Comparison of ENCODE assay signal across 14 cellular contexts in the genomic region with DNA sequence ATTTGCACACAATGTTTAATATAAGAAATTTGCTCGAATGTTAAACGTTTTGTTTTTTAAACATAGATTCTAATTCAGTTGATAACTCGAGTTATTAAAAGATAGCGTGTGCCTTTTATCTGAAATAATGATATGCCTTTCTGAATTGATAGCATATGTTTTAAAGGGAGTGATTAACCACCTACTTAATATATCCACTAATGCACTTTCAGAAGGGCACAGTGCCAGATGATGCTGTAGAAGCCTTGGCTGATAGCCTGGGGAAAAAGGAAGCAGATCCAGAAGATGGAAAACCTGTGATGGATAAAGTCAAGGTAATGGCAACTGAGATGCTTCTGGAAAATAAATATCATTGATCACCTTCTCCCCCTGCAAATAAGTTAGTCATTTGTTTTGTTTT. TPM values are rescaled to one million over a fixed set of nuclear protein-coding genes. Genes with fewer than 3 reads are reported as not detected.
DNase-seq lines count a peak whose midpoint lies in the region; ATAC-seq and TF ChIP-seq lines count a peak whose summit lies in the region.
"Had no signal": no experiment of that assay in that cellular context is flagged by ENCODE, and none has a peak within 500 bp of the region (broad histone marks: within the 10 kb centered on the region; RNA-seq: fewer than 3 reads in every experiment).

No MANE protein-coding gene starts in this region.

- H3K9me3 Mint-ChIP-seq in natural killer cell, result no peaks in the 10 kb centered on the region
- H3K9me3 Mint-ChIP-seq in natural killer cell treated with Interleukin-12 subunit alpha and Interleukin-12 subunit beta and Interleukin-15 and Interleukin-18, amount 100 ng/mL, for 72 hours, result no peaks in the 10 kb centered on the region
- H3K9me3 Mint-ChIP-seq in stimulated activated memory B cell treated with anti-CD40 and anti-IgM and Interleukin-4, amounts not matched to agents 10 μg/mL and 1 μg/mL and 100 μg/mL, for 72 hours, result no peaks in the 10 kb centered on the region
- H3K9me3 Mint-ChIP-seq: GM23338 had no signal

- peaks cover 0 to 9% of the 10 kb centered on the region in 2 donors for H3K4me1 Mint-ChIP-seq in natural killer cell
- H3K4me1 Mint-ChIP-seq in natural killer cell treated with Interleukin-12 subunit alpha and Interleukin-12 subunit beta and Interleukin-15 and Interleukin-18, amount 100 ng/mL, for 72 hours (ENCODE audit: low read depth in 2 of 2), result no peaks in the 10 kb centered on the region
- H3K4me1 Mint-ChIP-seq in stimulated activated memory B cell treated with anti-CD40 and anti-IgM and Interleukin-4, amounts not matched to agents 10 μg/mL and 1 μg/mL and 100 μg/mL, for 72 hours, result no peaks in the 10 kb centered on the region
- H3K4me1 Mint-ChIP-seq: GM23338 had no signal

- no peak for ATAC-seq in natural killer cell
- ATAC-seq in natural killer cell treated with Interleukin-12 subunit alpha and Interleukin-12 subunit beta and Interleukin-15 and Interleukin-18, amount 100 ng/mL, for 72 hours, result no peak
- no peak for ATAC-seq in stimulated activated memory B cell treated with anti-CD40 and anti-IgM and Interleukin-4, amounts not matched to agents 10 μg/mL and 1 μg/mL and 100 μg/mL, for 72 hours
- ATAC-seq in GM21576 (IDR thresholded peaks at IDR 0.05; ENCODE audit: unreplicated experiment), result no peak
- ATAC-seq: GM23338 had no signal

- peaks cover 35% of the 10 kb centered on the region for H3K36me3 Mint-ChIP-seq in natural killer cell
- H3K36me3 Mint-ChIP-seq in natural killer cell treated with Interleukin-12 subunit alpha and Interleukin-12 subunit beta and Interleukin-15 and Interleukin-18, amount 100 ng/mL, for 72 hours, result peaks cover 6% of the 10 kb centered on the region
- peaks cover 60% of the 10 kb centered on the region for H3K36me3 Mint-ChIP-seq in stimulated activated memory B cell treated with anti-CD40 and anti-IgM and Interleukin-4, amounts not matched to agents 10 μg/mL and 1 μg/mL and 100 μg/mL, for 72 hours

- no peaks in the 10 kb centered on the region for H3K27me3 Mint-ChIP-seq in natural killer cell (ENCODE audit: low read depth in 2 of 2)
- H3K27me3 Mint-ChIP-seq in natural killer cell treated with Interleukin-12 subunit alpha and Interleukin-12 subunit beta and Interleukin-15 and Interleukin-18, amount 100 ng/mL, for 72 hours, result no peaks in the 10 kb centered on the region
- no peaks in the 10 kb centered on the region for H3K27me3 Mint-ChIP-seq in stimulated activated memory B cell treated with anti-CD40 and anti-IgM and Interleukin-4, amounts not matched to agents 10 μg/mL and 1 μg/mL and 100 μg/mL, for 72 hours

- peak overlapping the region; percentile 31 to 55 for H3K27ac Mint-ChIP-seq in natural killer cell
- no peak overlapping the region for H3K27ac Mint-ChIP-seq in natural killer cell treated with Interleukin-12 subunit alpha and Interleukin-12 subunit beta and Interleukin-15 and Interleukin-18, amount 100 ng/mL, for 72 hours
- peak overlapping the region; percentile 46 for H3K27ac Mint-ChIP-seq in stimulated activated memory B cell treated with anti-CD40 and anti-IgM and Interleukin-4, amounts not matched to agents 10 μg/mL and 1 μg/mL and 100 μg/mL, for 72 hours
- H3K27ac Mint-ChIP-seq: GM23338 had no signal

- intact Hi-C loops in natural killer cell (cut with micrococcal nuclease) (loop anchor here (10.0 kb wide), 1 partner anchor 261 kb away; no protein-coding TSS in a partner anchor), head of caudate nucleus (cut with DNase I) (loop anchor here (5.0 to 10.0 kb wide), 3 partner anchors 51 to 408 kb away; a partner anchor contains a TSS)

- H3K4me3 Mint-ChIP-seq in natural killer cell, result no peak overlapping the region
- no peak overlapping the region for H3K4me3 Mint-ChIP-seq in natural killer cell treated with Interleukin-12 subunit alpha and Interleukin-12 subunit beta and Interleukin-15 and Interleukin-18, amount 100 ng/mL, for 72 hours
- H3K4me3 Mint-ChIP-seq in stimulated activated memory B cell treated with anti-CD40 and anti-IgM and Interleukin-4, amounts not matched to agents 10 μg/mL and 1 μg/mL and 100 μg/mL, for 72 hours, result no peak overlapping the region
- H3K4me3 Mint-ChIP-seq: GM23338 had no signal

- no peak for DNase-seq in natural killer cell
- DNase-seq in natural killer cell treated with Interleukin-12 subunit alpha and Interleukin-12 subunit beta and Interleukin-15 and Interleukin-18, amount 100 ng/mL, for 72 hours (ENCODE audit: low spot score), result no peak
- DNase-seq in NCI-H1694 treated with DMSO at 0.1 percent for 48 hours (lab: John Stamatoyannopoulos, UW), result peak; percentile 60
- no peak for DNase-seq in NCI-H526 treated with DMSO at 0.1 percent for 48 hours (lab: John Stamatoyannopoulos, UW)
- DNase-seq in head of caudate nucleus, result no peak
- DNase-seq: ACHN, DMS153, NCI-H510A treated with DMSO at 0.1 percent for 48 hours, PC-9, T-helper 1 cell had no signal

- H3K27ac ChIP-seq in VCaP, result peak overlapping the region; percentile 63
- H3K27ac ChIP-seq: PC-9 had no signal

- no peak for TF ChIP-seq CTCF in natural killer cell (IDR thresholded peaks at IDR 0.05)
- no peak for TF ChIP-seq CTCF in VCaP (conservative IDR thresholded peaks at IDR 0.05)

RNA-seq across cellular contexts. Expression of a gene that starts 53.9 kb away (rescaled TPM):
- 100 to 1,000 TPM; 109 to 158 (median 112) TPM for total RNA-seq in natural killer cell
- 100 to 1,000 TPM; 113 to 138 TPM for total RNA-seq in natural killer cell treated with Interleukin-12 subunit alpha and Interleukin-12 subunit beta and Interleukin-15 and Interleukin-18, amount 100 ng/mL, for 72 hours

Comparison
In these comparisons a context has a peak if more than half of its experiments do, and no peak if none do; other contexts are left out.
1. H3K27ac Mint-ChIP-seq: peak in natural killer cell (2 of 2) and stimulated activated memory B cell treated with anti-CD40 and anti-IgM and Interleukin-4, amounts not matched to agents 10 μg/mL and 1 μg/mL and 100 μg/mL, for 72 hours (single experiment); none in natural killer cell treated with Interleukin-12 subunit alpha and Interleukin-12 subunit beta and Interleukin-15 and Interleukin-18, amount 100 ng/mL, for 72 hours (0 of 2).